In genomic region chr1:49841767-49842166, GRCh38 we compare ENCODE assay signal across 21 cellular contexts.
A peak's percentile ranks its signal among the peaks of the same experiment; 100 is the strongest.
DNase-seq lines count a peak whose midpoint lies in the region; ATAC-seq, FAIRE-seq and TF ChIP-seq lines count a peak whose summit lies in the region.
"Had no signal": no experiment of that assay in that cellular context is flagged by ENCODE, and none has a peak within 500 bp of the region (broad histone marks: within the 10 kb centered on the region; RNA-seq: fewer than 3 reads in every experiment).

No MANE protein-coding gene starts in this region.

- H3K9me3 Mint-ChIP-seq in WTC11: peaks cover 87% of the 10 kb centered on the region

- no peaks in the 10 kb centered on the region for H3K4me1 Mint-ChIP-seq in WTC11

- H3K27ac Mint-ChIP-seq in WTC11: no peak overlapping the region
- H3K27ac Mint-ChIP-seq: CD4-positive, alpha-beta T cell; CD8-positive, alpha-beta T cell had no signal

- H3K4me1 ChIP-seq in spleen: no peaks in the 10 kb centered on the region
- H3K4me1 ChIP-seq: BLaER1 treated with 17β-estradiol and CSF1 and Interleukin-3, amounts not matched to agents 10 nM and 100 nM; Caco-2 had no signal

- H3K27me3 ChIP-seq in spleen (replicated peaks in 1 of 7): peaks cover 0 to 1% (median 0%) of the 10 kb centered on the region in 7 donors
- H3K27me3 ChIP-seq: BLaER1 treated with 17β-estradiol and CSF1 and Interleukin-3, amounts not matched to agents 10 nM and 100 nM had no signal

- TF ChIP-seq POLR2A in spleen (IDR thresholded peaks at IDR 0.05): no peak

- no peak for FAIRE-seq in RCC 7860 (lab: Jason Lieb, UNC)
- FAIRE-seq: A204.1, D721Med, G401.6, GM12891 had no signal

- intact Hi-C loops in posterior vena cava (cut with DNase I) (no loop called here), spleen (cut with DNase I; ENCODE audit: low total_unique reads) (no loop called here)

- POLR2A ChIA-PET in WTC11 (lab: Charles Lee): no interaction called here

- H3K9me3 ChIP-seq in spleen: peaks cover 5 to 77% (median 53%) of the 10 kb centered on the region in 8 donors
- H3K9me3 ChIP-seq: Caco-2 had no signal

- WGBS in spleen, 5 donors: 88 to 94% (median 90%) methylated on average over 12 to 13 of the region's 13 CpGs

- CTCF ChIA-PET in WTC11 (lab: Charles Lee): no interaction called here

- no peaks in the 10 kb centered on the region for H3K36me3 ChIP-seq in spleen

- H3K4me3 Mint-ChIP-seq in WTC11: no peak overlapping the region
- H3K4me3 Mint-ChIP-seq: CD4-positive, alpha-beta T cell; CD8-positive, alpha-beta T cell had no signal

- peaks cover 3% of the 10 kb centered on the region; the same call in 1 of the 2 replicates for H3K27me3 Mint-ChIP-seq in WTC11 (ENCODE audit: low read depth)
- H3K27me3 Mint-ChIP-seq: CD4-positive, alpha-beta T cell had no signal

- ATAC-seq in WTC11 (no peak), GM19023 (IDR thresholded peaks at IDR 0.05; ENCODE audit: unreplicated experiment) (no peak)
- ATAC-seq: CD8-positive, alpha-beta T cell had no signal

- no peak overlapping the region for H3K27ac ChIP-seq in spleen
- H3K27ac ChIP-seq: BLaER1 treated with 17β-estradiol and CSF1 and Interleukin-3, amounts not matched to agents 10 nM and 100 nM; C4-2B had no signal

- H3K36me3 Mint-ChIP-seq in WTC11: peaks cover 61% of the 10 kb centered on the region
- H3K36me3 Mint-ChIP-seq: CD8-positive, alpha-beta T cell had no signal

- DNase-seq in H4 (ENCODE audit: low spot score) (peak; percentile 3), posterior vena cava (ENCODE audit: low spot score) (peak; percentile 71), spleen (peak; percentile 53), cerebellum (ENCODE audit: low spot score) (no peak), RCC 7860 (ENCODE audit: low spot score) (no peak), WTC11 (ENCODE audit: low spot score) (no peak)
- DNase-seq: 8988T; ACHN; Caco-2; Calu3; CD4-positive, alpha-beta T cell; CD8-positive, alpha-beta T cell; DMS79 treated with DMSO at 0.1 percent for 48 hours; GF-D8 had no signal

- no peak overlapping the region for H3K4me3 ChIP-seq in spleen
- H3K4me3 ChIP-seq: BLaER1 treated with 17β-estradiol and CSF1 and Interleukin-3, amounts not matched to agents 10 nM and 100 nM had no signal

- TF ChIP-seq CTCF in spleen (IDR thresholded peaks at IDR 0.05 in 8 of 11, conservative IDR thresholded peaks at IDR 0.05 in 3 of 11) (no peak), WTC11 (IDR thresholded peaks at IDR 0.05) (no peak)

TF ChIP-seq in WTC11, 78 proteins besides CTCF, POLR2A, EP300 and RAD21:
- TF ChIP-seq FOXJ3 (CRISPR knock-in tag; IDR thresholded peaks at IDR 0.05; ENCODE audit: borderline replicate concordance): no peak
- TF ChIP-seq, protein P1, sequence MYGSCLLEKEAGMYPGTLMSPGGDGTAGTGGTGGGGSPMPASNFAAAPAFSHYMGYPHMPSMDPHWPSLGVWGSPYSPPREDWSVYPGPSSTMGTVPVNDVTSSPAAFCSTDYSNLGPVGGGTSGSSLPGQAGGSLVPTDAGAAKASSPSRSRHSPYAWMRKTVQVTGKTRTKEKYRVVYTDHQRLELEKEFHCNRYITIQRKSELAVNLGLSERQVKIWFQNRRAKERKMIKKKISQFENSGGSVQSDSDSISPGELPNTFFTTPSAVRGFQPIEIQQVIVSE (CRISPR knock-in tag; IDR thresholded peaks at IDR 0.05; ENCODE audit: borderline replicate concordance): no peak
- TF ChIP-seq NFYB (CRISPR knock-in tag; conservative IDR thresholded peaks at IDR 0.05; ENCODE audit: low read depth): no peak

Comparison
In these comparisons a context has a peak if more than half of its experiments do, and no peak if none do; other contexts are left out.
1. DNase-seq: peak in H4 (single experiment), posterior vena cava (single experiment) and spleen (single experiment); none in cerebellum (single experiment), RCC 7860 (single experiment) and WTC11 (single experiment).